Comparison of ENCODE assay signal across 1 cellular context in the genomic region with DNA sequence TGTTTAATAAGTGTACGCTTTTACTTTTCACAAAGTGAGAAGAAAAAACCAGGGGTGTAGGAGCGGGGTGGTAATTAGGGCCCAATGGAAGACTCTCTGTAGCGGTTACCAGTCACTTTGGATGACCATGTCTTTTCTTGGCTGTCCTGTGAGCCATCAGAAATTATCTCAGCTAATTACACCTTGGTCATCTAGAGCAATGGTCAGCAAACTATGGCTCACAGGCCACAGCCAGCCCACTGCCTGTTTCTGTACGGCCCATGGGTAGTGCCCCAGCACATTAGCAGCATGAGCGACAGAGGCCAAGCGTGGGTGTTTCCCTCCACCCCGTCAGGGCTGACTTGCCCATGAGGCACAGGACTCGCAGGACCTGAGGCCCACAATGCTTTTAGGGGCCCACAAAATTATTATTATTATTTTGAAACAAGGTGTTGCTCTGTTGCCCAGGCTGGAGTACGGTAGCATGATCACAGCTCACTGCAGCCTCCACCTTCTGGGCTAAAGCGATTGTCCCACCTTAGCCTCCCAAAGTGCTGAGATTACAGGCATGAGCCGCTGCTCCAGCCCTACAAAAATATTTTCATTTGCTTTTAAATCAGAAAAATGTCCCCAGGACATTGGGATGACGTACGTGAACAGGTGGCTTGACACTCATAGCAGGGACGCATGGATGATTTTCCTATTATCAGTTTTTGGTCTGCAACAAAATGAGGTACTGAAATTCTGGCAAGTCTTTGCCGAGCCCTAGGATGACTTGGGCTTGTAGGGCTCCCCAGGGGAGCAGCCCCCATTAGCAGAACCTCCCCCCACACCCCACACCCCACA.
TF ChIP-seq lines count a peak whose summit lies in the region.

No MANE protein-coding gene starts in this region.

TF ChIP-seq in GM12891, 5 proteins besides CTCF, POLR2A, EP300 and RAD21 (continued from another document):
- TF ChIP-seq PAX5 (IDR thresholded peaks at IDR 0.05; ENCODE audit: insufficient read depth, low read length, severe bottlenecking) (no peak), POLR2AphosphoS5 (IDR thresholded peaks at IDR 0.05; ENCODE audit: low read depth, low read length) (no peak), POU2F2 (IDR thresholded peaks at IDR 0.05; ENCODE audit: low read depth, low read length) (no peak), TAF1 (IDR thresholded peaks at IDR 0.05; ENCODE audit: low read depth, low read length) (no peak)
